In the genomic region with DNA sequence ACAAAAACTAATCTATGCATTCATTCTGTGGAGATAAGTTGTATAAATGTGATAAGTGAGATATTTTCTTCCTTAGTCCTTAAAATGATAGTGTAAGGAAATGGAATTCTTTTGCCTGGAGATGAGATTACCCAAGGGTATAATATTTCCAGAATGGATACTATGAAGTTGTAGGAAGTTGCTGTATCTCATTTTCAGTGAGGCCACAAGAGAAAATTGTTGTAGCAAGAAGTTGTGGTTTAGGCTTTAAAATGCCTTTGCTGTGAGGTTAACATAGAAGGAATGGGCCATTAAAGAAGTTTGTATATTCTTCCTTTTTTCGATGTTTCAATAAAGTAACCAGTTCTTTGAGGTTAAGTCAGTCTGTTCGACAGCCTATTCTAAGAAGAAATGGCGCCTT, we compare ENCODE assay signal across 18 cellular contexts. TPM values are rescaled to one million over a fixed set of nuclear protein-coding genes. Genes with fewer than 3 reads are reported as not detected.
DNase-seq lines count a peak whose midpoint lies in the region; ATAC-seq and TF ChIP-seq lines count a peak whose summit lies in the region.
"Had no signal": no experiment of that assay in that cellular context is flagged by ENCODE, and none has a peak within 500 bp of the region (broad histone marks: within the 10 kb centered on the region; RNA-seq: fewer than 3 reads in every experiment).

No MANE protein-coding gene starts in this region.

- intact Hi-C loops in cardiac septum (cut with DNase I): no loop called here
- intact Hi-C loops in posterior cingulate gyrus (cut with DNase I): no loop called here

- DNase-seq in NOMO-1 treated with DMSO at 0.1 percent for 48 hours (lab: John Stamatoyannopoulos, UW; ENCODE audit: unreplicated experiment) (peak; percentile 24), NOMO-1 treated with dmso at 0.1 percent for 144 hours (lab: John Stamatoyannopoulos, UW; ENCODE audit: unreplicated experiment) (no peak), amniotic epithelial cell (ENCODE audit: low read depth) (peak; percentile 58), fibroblast of pulmonary artery (ENCODE audit: low read depth) (peak; percentile 7), OCI-M2 (lab: John Stamatoyannopoulos, UW; ENCODE audit: unreplicated experiment) (no peak), cardiac septum (ENCODE audit: low spot score) (no peak), posterior cingulate gyrus (no peak)
- DNase-seq: DMS79 treated with DMSO at 0.1 percent for 48 hours, H9, Kasumi-1, MG63, NCI-H1092, NCI-H1436 treated with DMSO at 0.1 percent for 48 hours, NCI-H2029, NCI-H526, Peyer's patch had no signal

- no peak overlapping the region for H3K4me3 ChIP-seq in fibroblast of pulmonary artery (replicated peaks; ENCODE audit: low read depth, low read length)
- H3K4me3 ChIP-seq: BLaER1 treated with 17β-estradiol and CSF1 and Interleukin-3, amounts not matched to agents 10 nM and 100 nM; MG63; Peyer's patch had no signal

- no peak for ATAC-seq in HG02571 (IDR thresholded peaks at IDR 0.05; ENCODE audit: unreplicated experiment)

- TF ChIP-seq CTCF in fibroblast of pulmonary artery (IDR thresholded peaks at IDR 0.05; ENCODE audit: low read length, missing control alignments): no peak

RNA-seq across cellular contexts. Expression of a gene that starts 50.7 kb away (rescaled TPM):
- 17.4 TPM for total RNA-seq in cardiac septum

Comparison
In these comparisons a context has a peak if more than half of its experiments do, and no peak if none do; other contexts are left out.
1. DNase-seq: peak in NOMO-1 treated with DMSO at 0.1 percent for 48 hours (single experiment), amniotic epithelial cell (single experiment) and fibroblast of pulmonary artery (single experiment); none in NOMO-1 treated with dmso at 0.1 percent for 144 hours (single experiment), OCI-M2 (single experiment), cardiac septum (single experiment) and posterior cingulate gyrus (0 of 10).